1 cellular context compared by ENCODE assay signal in genomic region chr7:116999316-116999715, GRCh38.
TF ChIP-seq lines count a peak whose summit lies in the region.

No MANE protein-coding gene starts in this region.

TF ChIP-seq in IMR-90, 13 proteins besides CTCF, POLR2A, EP300 and RAD21:
- TF ChIP-seq ELK1 (IDR thresholded peaks at IDR 0.05; ENCODE audit: borderline replicate concordance, low read depth, low read length) (no peak), CHD1 (IDR thresholded peaks at IDR 0.05; ENCODE audit: low read depth, low read length) (no peak), NFE2L2 (IDR thresholded peaks at IDR 0.05; ENCODE audit: low read depth, low read length) (no peak), BHLHE40 (IDR thresholded peaks at IDR 0.05; ENCODE audit: low read depth, low read length) (no peak), CEBPB (IDR thresholded peaks at IDR 0.05; ENCODE audit: low read depth, low read length) (no peak), SMC3 (IDR thresholded peaks at IDR 0.05; ENCODE audit: low read depth, low read length) (no peak), RCOR1 (IDR thresholded peaks at IDR 0.05; ENCODE audit: insufficient replicate concordance, low read length) (no peak), MAFK (IDR thresholded peaks at IDR 0.05; ENCODE audit: low read depth, low read length) (no peak), FOS (IDR thresholded peaks at IDR 0.05; ENCODE audit: low read depth, low read length) (no peak), MAZ (IDR thresholded peaks at IDR 0.05; ENCODE audit: borderline replicate concordance, low read depth, low read length) (no peak), USF2 (IDR thresholded peaks at IDR 0.05; ENCODE audit: low read depth, low read length) (no peak)
